8 cellular contexts compared by ENCODE assay signal in the genomic region with DNA sequence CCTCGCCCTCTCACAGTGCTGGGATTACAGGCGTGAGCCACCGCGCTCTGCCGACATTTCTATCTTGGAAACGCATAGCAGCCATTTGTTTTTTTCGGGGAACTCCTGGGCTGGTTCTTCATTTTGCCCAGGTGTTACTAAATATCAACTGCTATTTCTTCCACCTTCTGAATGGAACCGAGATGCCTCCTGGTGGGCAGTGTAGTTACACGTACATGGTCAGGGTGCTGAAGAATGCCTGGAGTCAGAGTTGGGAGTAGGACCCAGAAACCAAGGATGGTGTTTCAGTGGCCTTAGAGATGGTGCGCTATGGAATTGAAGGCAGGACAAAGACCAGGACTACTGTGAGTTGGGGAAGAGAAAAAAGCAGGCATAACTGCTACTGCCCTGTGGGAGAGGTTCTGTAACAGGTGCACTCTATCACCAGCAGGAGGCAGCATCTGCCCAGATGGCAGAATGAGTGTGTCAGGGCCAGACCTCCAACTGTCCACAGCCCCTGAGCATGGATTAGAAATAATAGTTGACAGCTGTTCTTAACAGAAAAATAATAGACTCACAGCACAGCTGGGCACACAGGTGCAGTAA.
A peak's percentile ranks its signal among the peaks of the same experiment; 100 is the strongest.
DNase-seq lines count a peak whose midpoint lies in the region; ATAC-seq lines count a peak whose summit lies in the region.

No MANE protein-coding gene starts in this region.

- H3K27ac Mint-ChIP-seq in activated CD8-positive, alpha-beta memory T cell treated with anti-CD3 and anti-CD28 coated beads, Interleukin-2, amount 10 ng/mL, durations not matched to agents 7 days and 5 days = no peak overlapping the region

- H3K27me3 Mint-ChIP-seq in activated CD8-positive, alpha-beta memory T cell treated with anti-CD3 and anti-CD28 coated beads, Interleukin-2, amount 10 ng/mL, durations not matched to agents 7 days and 5 days = no peaks in the 10 kb centered on the region

- ATAC-seq in GM19438 (IDR thresholded peaks at IDR 0.05; ENCODE audit: low read depth, unreplicated experiment) = peak; percentile 82
- peak; percentile 55 for ATAC-seq in activated CD8-positive, alpha-beta memory T cell treated with anti-CD3 and anti-CD28 coated beads, Interleukin-2, amount 10 ng/mL, durations not matched to agents 7 days and 5 days

- CTCF ChIA-PET in activated CD8-positive, alpha-beta memory T cell treated with anti-CD3 and anti-CD28 coated beads, Interleukin-2, amount 10 ng/mL, durations not matched to agents 7 days and 5 days (lab: Charles Lee) = no interaction called here

- DNase-seq in COLO668 (lab: John Stamatoyannopoulos, UW; ENCODE audit: unreplicated experiment) (peak; percentile 0), LHCN-M2 (ENCODE audit: low read depth) (peak; percentile 0), hepatic stellate cell (ENCODE audit: low spot score) (peak; percentile 6), NCI-H1436 treated with DMSO at 0.1 percent for 48 hours (lab: John Stamatoyannopoulos, UW) (no peak), LoVo (ENCODE audit: low spot score) (no peak)
- peak; percentile 52 for DNase-seq in activated CD8-positive, alpha-beta memory T cell treated with anti-CD3 and anti-CD28 coated beads, Interleukin-2, amount 10 ng/mL, durations not matched to agents 7 days and 5 days
- peak; percentile 0 for DNase-seq in stimulated activated naive CD4-positive, alpha-beta T cell treated with Interleukin-2 at 50 U/mL for 16 hours (lab: John Stamatoyannopoulos, UW)

- H3K4me3 Mint-ChIP-seq in activated CD8-positive, alpha-beta memory T cell treated with anti-CD3 and anti-CD28 coated beads, Interleukin-2, amount 10 ng/mL, durations not matched to agents 7 days and 5 days = no peak overlapping the region

- peaks cover 2% of the 10 kb centered on the region for H3K4me1 Mint-ChIP-seq in activated CD8-positive, alpha-beta memory T cell treated with anti-CD3 and anti-CD28 coated beads, Interleukin-2, amount 10 ng/mL, durations not matched to agents 7 days and 5 days

- no peaks in the 10 kb centered on the region for H3K9me3 Mint-ChIP-seq in activated CD8-positive, alpha-beta memory T cell treated with anti-CD3 and anti-CD28 coated beads, Interleukin-2, amount 10 ng/mL, durations not matched to agents 7 days and 5 days (ENCODE audit: low read depth)

- H3K36me3 Mint-ChIP-seq in activated CD8-positive, alpha-beta memory T cell treated with anti-CD3 and anti-CD28 coated beads, Interleukin-2, amount 10 ng/mL, durations not matched to agents 7 days and 5 days = no peaks in the 10 kb centered on the region

Comparison
In these comparisons a context has a peak if more than half of its experiments do, and no peak if none do; other contexts are left out.
1. DNase-seq: peak in COLO668 (single experiment), LHCN-M2 (single experiment), activated CD8-positive, alpha-beta memory T cell treated with anti-CD3 and anti-CD28 coated beads, Interleukin-2, amount 10 ng/mL, durations not matched to agents 7 days and 5 days (single experiment), hepatic stellate cell (single experiment) and stimulated activated naive CD4-positive, alpha-beta T cell treated with Interleukin-2 at 50 U/mL for 16 hours (single experiment); none in NCI-H1436 treated with DMSO at 0.1 percent for 48 hours (single experiment) and LoVo (single experiment).